7 cellular contexts compared by ENCODE assay signal in the genomic region with DNA sequence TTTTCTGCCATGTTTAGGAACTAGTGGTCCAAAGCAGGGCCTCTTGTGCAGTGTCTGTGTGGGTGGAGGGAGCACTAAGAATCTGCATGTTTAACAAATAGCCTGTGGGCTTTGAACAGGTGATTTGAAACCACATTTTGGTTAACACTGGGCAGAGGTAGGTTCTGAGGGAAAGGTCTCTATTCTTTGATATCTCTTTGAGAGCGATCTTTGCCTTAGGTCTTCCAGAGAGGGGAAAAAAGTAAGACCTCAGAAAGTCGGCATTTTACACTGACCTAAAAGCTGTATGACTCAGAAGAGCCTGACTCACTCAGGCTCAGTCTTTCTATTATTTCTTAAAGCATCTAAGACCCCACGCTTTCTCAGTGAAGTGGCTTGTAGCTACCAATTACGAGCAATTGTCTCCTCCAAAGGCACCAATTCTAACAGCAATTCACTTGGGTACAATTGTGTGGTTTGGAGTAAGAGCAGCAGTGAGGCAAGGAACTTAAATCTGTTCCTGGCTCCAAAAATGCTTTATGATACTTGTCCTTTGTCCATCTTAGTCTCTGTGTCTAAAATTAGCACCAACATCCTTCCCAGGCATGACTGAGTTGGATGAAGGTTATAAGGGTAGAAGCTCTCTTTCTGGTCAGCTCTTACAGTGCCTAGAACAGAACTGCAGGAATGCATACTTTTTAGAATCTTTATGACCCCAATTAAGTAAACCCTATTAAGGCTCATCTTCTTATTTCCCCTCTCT. TPM values are rescaled to one million over a fixed set of nuclear protein-coding genes. Genes with fewer than 3 reads are reported as not detected.
DNase-seq lines count a peak whose midpoint lies in the region; ATAC-seq and TF ChIP-seq lines count a peak whose summit lies in the region.
"Had no signal": no experiment of that assay in that cellular context is flagged by ENCODE, and none has a peak within 500 bp of the region (broad histone marks: within the 10 kb centered on the region; RNA-seq: fewer than 3 reads in every experiment).

No MANE protein-coding gene starts in this region.

- H3K27me3 Mint-ChIP-seq in T-helper 17 cell (no peaks in the 10 kb centered on the region), glutamatergic neuron (ENCODE audit: unreplicated experiment) (no peaks in the 10 kb centered on the region)

- DNase-seq in ACHN (peak; percentile 50), T-helper 17 cell (no peak), hepatic stellate cell (ENCODE audit: low spot score) (peak; percentile 49), DMS153 (lab: John Stamatoyannopoulos, UW) (no peak), pons (ENCODE audit: low spot score) (no peak), glutamatergic neuron (no peak)
- DNase-seq: stimulated activated CD4-positive, alpha-beta T cell treated with anti-CD3 and anti-CD28 coated beads, Interleukin-4, amount 100 ng/mL, for 24 hours had no signal

- in situ Hi-C loops in ACHN (cut with HindIII; ENCODE audit: low pct_ligation_motif_present, low pct_unique_long_range_greater_than_20kb, low sequenced_read_pairs), result no loop called here

- no peak for TF ChIP-seq CTCF in glutamatergic neuron (IDR thresholded peaks at IDR 0.05; ENCODE audit: partially characterized antibody, unreplicated experiment)

- H3K4me1 Mint-ChIP-seq in T-helper 17 cell, result peaks cover 17% of the 10 kb centered on the region
- H3K4me1 Mint-ChIP-seq in glutamatergic neuron (ENCODE audit: low read depth, unreplicated experiment), result no peaks in the 10 kb centered on the region

- H3K9me3 Mint-ChIP-seq in glutamatergic neuron (ENCODE audit: unreplicated experiment), result no peaks in the 10 kb centered on the region

- H3K4me3 Mint-ChIP-seq in T-helper 17 cell (no peak overlapping the region), glutamatergic neuron (ENCODE audit: unreplicated experiment) (no peak overlapping the region)

- ATAC-seq in T-helper 17 cell, result peak; percentile 25

- H3K9me3 ChIP-seq in T-helper 17 cell (ENCODE audit: control insufficient read depth, low read length, poor library complexity, severe bottlenecking), result no peaks in the 10 kb centered on the region

- peaks cover 13% of the 10 kb centered on the region for H3K36me3 Mint-ChIP-seq in T-helper 17 cell (ENCODE audit: low read depth)
- no peaks in the 10 kb centered on the region for H3K36me3 Mint-ChIP-seq in glutamatergic neuron (ENCODE audit: unreplicated experiment)

- H3K27ac Mint-ChIP-seq in T-helper 17 cell, result peak overlapping the region; percentile 65
- no peak overlapping the region for H3K27ac Mint-ChIP-seq in glutamatergic neuron (ENCODE audit: unreplicated experiment)

RNA-seq across cellular contexts. Expression of a gene that starts 8.8 kb away (rescaled TPM):
- total RNA-seq in T-helper 17 cell, result 10 to 100 TPM; 22.9 to 25.9 TPM
- total RNA-seq in glutamatergic neuron (ENCODE audit: unreplicated experiment), result 39.6 TPM

RNA-seq across cellular contexts. Expression of a gene that starts 39.7 kb away (rescaled TPM):
- 10 to 100 TPM; 16.5 to 22.0 TPM for total RNA-seq in T-helper 17 cell
- 17.1 TPM for total RNA-seq in glutamatergic neuron (ENCODE audit: unreplicated experiment)

RNA-seq across cellular contexts. Expression of a gene that starts 52.3 kb away (rescaled TPM):
- total RNA-seq in T-helper 17 cell, result 10 to 100 TPM; 11.3 to 16.1 TPM
- 14.3 TPM for total RNA-seq in glutamatergic neuron (ENCODE audit: unreplicated experiment)

RNA-seq across cellular contexts. Expression of a gene that starts 56.1 kb away (rescaled TPM):
- total RNA-seq in T-helper 17 cell (not detected), glutamatergic neuron (ENCODE audit: unreplicated experiment) (7.9 TPM)

RNA-seq across cellular contexts. Expression of a gene that starts 57.9 kb away (rescaled TPM):
- total RNA-seq in T-helper 17 cell, result under 1 TPM; 0.20 to 0.76 TPM
- total RNA-seq in glutamatergic neuron (ENCODE audit: unreplicated experiment), result 3.2 TPM

Comparison
In these comparisons a context has a peak if more than half of its experiments do, and no peak if none do; other contexts are left out.
1. DNase-seq: peak in ACHN (single experiment) and hepatic stellate cell (single experiment); none in T-helper 17 cell (0 of 3), DMS153 (single experiment), pons (single experiment) and glutamatergic neuron (single experiment).